20 cellular contexts compared by ENCODE assay signal in the genomic region with DNA sequence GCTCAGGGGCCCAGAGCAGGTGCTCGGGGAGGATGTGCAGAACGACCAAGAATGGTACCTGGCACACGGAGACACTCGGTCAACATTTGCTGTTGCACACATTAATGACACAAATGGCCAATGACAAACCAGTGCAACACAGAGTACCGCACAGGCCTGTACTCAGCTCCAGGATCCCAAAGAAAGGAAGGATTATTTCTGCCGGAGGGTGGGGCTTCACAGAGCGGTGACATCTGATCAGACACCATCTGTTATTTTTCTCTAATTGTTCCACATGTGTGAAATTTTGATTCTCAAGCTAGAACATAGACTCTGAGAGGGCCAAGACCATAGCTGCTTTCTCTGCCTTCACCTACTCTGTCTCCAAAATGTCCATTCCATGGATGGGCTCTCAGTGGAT.
DNase-seq lines count a peak whose midpoint lies in the region; TF ChIP-seq lines count a peak whose summit lies in the region.
"Had no signal": no experiment of that assay in that cellular context is flagged by ENCODE, and none has a peak within 500 bp of the region (broad histone marks: within the 10 kb centered on the region; RNA-seq: fewer than 3 reads in every experiment).

No MANE protein-coding gene starts in this region.

- H3K9me3 Mint-ChIP-seq in CD8-positive, alpha-beta memory T cell = no peaks in the 10 kb centered on the region
- H3K9me3 Mint-ChIP-seq: activated naive CD8-positive, alpha-beta T cell treated with anti-CD3 and anti-CD28 coated beads, Interleukin-2, amount 10 ng/mL, durations not matched to agents 7 days and 5 days; activated T-helper 17 cell treated with anti-CD3 and anti-CD28 coated beads, Interleukin-2, amount 50 U/mL, for 72 hours had no signal

- no peak for TF ChIP-seq EP300 in esophagus muscularis mucosa (IDR thresholded peaks at IDR 0.05)

- peak overlapping the region in 1 of 8 donors; percentile 12 for H3K27ac Mint-ChIP-seq in CD8-positive, alpha-beta memory T cell
- H3K27ac Mint-ChIP-seq: B cell had no signal

- H3K4me1 ChIP-seq in esophagus muscularis mucosa (peaks cover 54 to 94% (median 86%) of the 10 kb centered on the region in 4 donors), neuronal stem cell (ENCODE audit: control insufficient read depth in 2 of 2, insufficient read depth in 1 of 2, low read depth in 1 of 2, low read length in 2 of 2) (peaks cover 35 to 42% of the 10 kb centered on the region in 2 donors)
- peaks cover 77% of the 10 kb centered on the region for H3K4me1 ChIP-seq in CD8-positive, alpha-beta memory T cell (ENCODE audit: insufficient read depth, low read length)

- H3K79me1 ChIP-seq in neuronal stem cell (ENCODE audit: low read depth, low read length) = peaks cover 6% of the 10 kb centered on the region

- H3K4me2 ChIP-seq in neuronal stem cell (ENCODE audit: insufficient read depth, low read length, poor library complexity, severe bottlenecking) = no peak overlapping the region

- H2BK5ac ChIP-seq in neuronal stem cell (ENCODE audit: low read length) = no peak overlapping the region

- no peak overlapping the region for H4K8ac ChIP-seq in neuronal stem cell (ENCODE audit: low read depth, low read length)

- H3K27ac ChIP-seq in esophagus muscularis mucosa (replicated peaks in 1 of 4) (peak overlapping the region; percentile 74 to 87 (median 82)), substantia nigra (ENCODE audit: low read depth, low read length, poor library complexity, severe bottlenecking) (peak overlapping the region; percentile 90), neuronal stem cell (replicated peaks; ENCODE audit: low read length) (no peak overlapping the region)
- no peak overlapping the region for H3K27ac ChIP-seq in CD8-positive, alpha-beta memory T cell (ENCODE audit: low read depth, low read length)
- H3K27ac ChIP-seq: brain microvascular endothelial cell, neutrophil had no signal

- TF ChIP-seq CTCF in esophagus muscularis mucosa (IDR thresholded peaks at IDR 0.05) = no peak

- no peak overlapping the region for H3K9ac ChIP-seq in neuronal stem cell (ENCODE audit: low read depth, low read length, poor library complexity)

- H3K36me3 Mint-ChIP-seq in CD8-positive, alpha-beta memory T cell = no peaks in the 10 kb centered on the region

- no peak overlapping the region for H2BK120ac ChIP-seq in neuronal stem cell (ENCODE audit: low read depth, low read length)

- POLR2A ChIA-PET in CD8-positive, alpha-beta memory T cell (lab: Charles Lee) = no interaction called here

- DNase-seq in DMS 273 treated with DMSO at 0.1 percent for 48 hours (lab: John Stamatoyannopoulos, UW) = peak; percentile 74
- peak; percentile 95 for DNase-seq in NCI-H524 treated with DMSO at 0.1 percent for 48 hours (lab: John Stamatoyannopoulos, UW)
- DNase-seq in esophagus muscularis mucosa (ENCODE audit: extremely low spot score) = no peak
- DNase-seq in substantia nigra (lab: John Stamatoyannopoulos, UW) = peak in 9 of 49 donors; percentile 8 to 45 (median 15)
- DNase-seq in activated CD4-positive, alpha-beta T cell treated with anti-CD3 and anti-CD28 coated beads for 48 hours = no peak
- no peak for DNase-seq in neuronal stem cell (ENCODE audit: low spot score)
- DNase-seq in CD8-positive, alpha-beta memory T cell = no peak
- DNase-seq: activated CD4-positive, alpha-beta T cell treated with anti-CD3 and anti-CD28 coated beads for 36 hours; activated naive CD8-positive, alpha-beta T cell treated with anti-CD3 and anti-CD28 coated beads, Interleukin-2, amount 10 ng/mL, durations not matched to agents 7 days and 5 days; brain microvascular endothelial cell; DMS153; left colon; NCI-H1105; NCI-H2107; stimulated activated CD8-positive, alpha-beta memory T cell treated with anti-CD3 and anti-CD28 coated beads, Interleukin-4, amount 100 ng/mL, for 48 hours; T1000; testis had no signal

- H3K4me3 ChIP-seq in esophagus muscularis mucosa = no peak overlapping the region
- H3K4me3 ChIP-seq in neuronal stem cell (ENCODE audit: low read length in 2 of 2) = no peak overlapping the region
- H3K4me3 ChIP-seq in CD8-positive, alpha-beta memory T cell (ENCODE audit: low read length) = no peak overlapping the region
- H3K4me3 ChIP-seq: testis had no signal

- no peak overlapping the region for H3K18ac ChIP-seq in neuronal stem cell (ENCODE audit: low read length)

- 95% methylated on average over 7 of the region's 7 CpGs for WGBS in esophagus muscularis mucosa
- no CpG with 5 or more reads among the region's 7 CpGs for WGBS in neuronal stem cell (ENCODE audit: extremely low coverage in 2 of 2, insufficient read length in 2 of 2, insufficient replicate concordance in 1 of 2), 2 donors

- H3K14ac ChIP-seq in neuronal stem cell (ENCODE audit: low read length) = no peak overlapping the region

- no peak overlapping the region for H3K4ac ChIP-seq in neuronal stem cell (ENCODE audit: low read length)

- H3K27me3 ChIP-seq in esophagus muscularis mucosa (no peaks in the 10 kb centered on the region), neuronal stem cell (ENCODE audit: control insufficient read depth in 3 of 3, insufficient read depth in 3 of 3, low read depth in 1 of 3, low read length in 3 of 3) (peaks cover 0 to 14% (median 0%) of the 10 kb centered on the region in 3 experiments)
- H3K27me3 ChIP-seq in CD8-positive, alpha-beta memory T cell (ENCODE audit: insufficient read depth, low read length, poor library complexity, severe bottlenecking) = no peaks in the 10 kb centered on the region
- H3K27me3 ChIP-seq: brain microvascular endothelial cell, neutrophil, testis had no signal

- no peak overlapping the region for H3K4me3 Mint-ChIP-seq in CD8-positive, alpha-beta memory T cell
- H3K4me3 Mint-ChIP-seq: activated CD4-positive, alpha-beta T cell treated with anti-CD3 and anti-CD28 coated beads for 36 hours; activated naive CD8-positive, alpha-beta T cell treated with anti-CD3 and anti-CD28 coated beads, Interleukin-2, amount 10 ng/mL, durations not matched to agents 7 days and 5 days; activated T-helper 17 cell treated with anti-CD3 and anti-CD28 coated beads, Interleukin-2, amount 50 U/mL, for 72 hours; B cell had no signal

- H3K27me3 Mint-ChIP-seq in CD8-positive, alpha-beta memory T cell = peaks cover 0 to 1% of the 10 kb centered on the region in 2 donors
- H3K27me3 Mint-ChIP-seq: activated CD4-positive, alpha-beta T cell treated with anti-CD3 and anti-CD28 coated beads for 36 hours; activated naive CD8-positive, alpha-beta T cell treated with anti-CD3 and anti-CD28 coated beads, Interleukin-2, amount 10 ng/mL, durations not matched to agents 7 days and 5 days; activated T-helper 17 cell treated with anti-CD3 and anti-CD28 coated beads, Interleukin-2, amount 50 U/mL, for 72 hours; B cell had no signal

- H3K9me3 ChIP-seq in esophagus muscularis mucosa = no peaks in the 10 kb centered on the region
- no peaks in the 10 kb centered on the region for H3K9me3 ChIP-seq in neuronal stem cell (replicated peaks in 1 of 2; ENCODE audit: control insufficient read depth in 2 of 2, insufficient read depth in 1 of 2, low read depth in 1 of 2, low read length in 2 of 2)
- H3K9me3 ChIP-seq in CD8-positive, alpha-beta memory T cell (ENCODE audit: low read length) = no peaks in the 10 kb centered on the region
- H3K9me3 ChIP-seq: neutrophil, testis had no signal

- no peak overlapping the region for H2AFZ ChIP-seq in neuronal stem cell (ENCODE audit: low read length)

- CTCF ChIA-PET in CD8-positive, alpha-beta memory T cell (lab: Charles Lee) = no interaction called here

- H2BK15ac ChIP-seq in neuronal stem cell (ENCODE audit: low read length) = no peak overlapping the region

- no peak overlapping the region for H3K23ac ChIP-seq in neuronal stem cell (ENCODE audit: low read depth, low read length, poor library complexity)

- no peak overlapping the region for H2BK12ac ChIP-seq in neuronal stem cell (ENCODE audit: low read length)

- TF ChIP-seq POLR2A in esophagus muscularis mucosa (IDR thresholded peaks at IDR 0.05; ENCODE audit: low read depth) = no peak

- no peak overlapping the region for H4K91ac ChIP-seq in neuronal stem cell (ENCODE audit: low read depth, low read length, poor library complexity)

- intact Hi-C loops in esophagus muscularis mucosa (cut with DNase I) = no loop called here

- H3K4me1 Mint-ChIP-seq in CD8-positive, alpha-beta memory T cell = peaks cover 74 to 94% (median 85%) of the 10 kb centered on the region in 3 donors

- H3K36me3 ChIP-seq in esophagus muscularis mucosa (no peaks in the 10 kb centered on the region), neuronal stem cell (replicated peaks in 1 of 2; ENCODE audit: control insufficient read depth in 2 of 2, insufficient read depth in 2 of 2, low read length in 2 of 2) (peaks cover 0 to 5% of the 10 kb centered on the region in 2 donors)
- H3K36me3 ChIP-seq in CD8-positive, alpha-beta memory T cell (ENCODE audit: insufficient read depth, low read length) = no peaks in the 10 kb centered on the region
- H3K36me3 ChIP-seq: brain microvascular endothelial cell, neutrophil had no signal

- no peak overlapping the region for H2AK5ac ChIP-seq in neuronal stem cell (ENCODE audit: low read depth, low read length)

Comparison
In these comparisons a context has a peak if more than half of its experiments do, and no peak if none do; other contexts are left out.
1. DNase-seq: peak in DMS 273 treated with DMSO at 0.1 percent for 48 hours (single experiment) and NCI-H524 treated with DMSO at 0.1 percent for 48 hours (single experiment); none in esophagus muscularis mucosa (single experiment), activated CD4-positive, alpha-beta T cell treated with anti-CD3 and anti-CD28 coated beads for 48 hours (single experiment), neuronal stem cell (single experiment) and CD8-positive, alpha-beta memory T cell (0 of 5).
2. H3K27ac ChIP-seq: peak in esophagus muscularis mucosa (4 of 4) and substantia nigra (single experiment); none in neuronal stem cell (single experiment) and CD8-positive, alpha-beta memory T cell (single experiment).